In the genomic region with DNA sequence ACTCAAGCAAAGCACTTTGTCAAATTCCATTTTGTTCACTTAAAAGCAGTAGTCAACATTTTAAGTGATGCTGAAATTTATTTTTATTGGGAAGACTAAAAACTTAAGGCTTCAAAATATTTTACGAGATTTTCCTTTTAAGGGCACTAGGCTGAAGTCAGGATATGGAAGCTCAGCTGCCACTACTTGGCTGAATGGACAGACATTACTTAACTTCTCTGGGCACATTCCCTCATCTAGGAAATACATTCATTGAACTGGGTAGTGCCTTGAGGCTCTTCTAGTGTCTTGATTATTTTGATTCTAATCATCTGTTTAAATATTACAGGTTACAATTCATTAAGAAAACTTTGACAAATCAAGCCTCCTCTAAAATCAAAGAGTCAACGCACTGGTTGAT, we compare ENCODE assay signal across 33 cellular contexts. TPM values are rescaled to one million over a fixed set of nuclear protein-coding genes. Genes with fewer than 3 reads are reported as not detected.
"Had no signal": no experiment of that assay in that cellular context is flagged by ENCODE, and none has a peak within 500 bp of the region (broad histone marks: within the 10 kb centered on the region; RNA-seq: fewer than 3 reads in every experiment).

No MANE protein-coding gene starts in this region.

- H3K27ac ChIP-seq: brain microvascular endothelial cell, Peyer's patch, SJSA1 had no signal

- ATAC-seq: activated CD8-positive, alpha-beta T cell treated with anti-CD3 and anti-CD28 coated beads for 36 hours; activated T-cell treated with anti-CD3 and anti-CD28 coated beads, Interleukin-2, amount 50 U/mL, for 72 hours; activated T-helper 17 cell treated with anti-CD3 and anti-CD28 coated beads, Interleukin-2, amount 50 U/mL, for 72 hours; K562; PC-3 had no signal

- H3K4me1 ChIP-seq: Peyer's patch, SJSA1 had no signal

- H3K4me3 ChIP-seq: K562, Peyer's patch, SJSA1 had no signal

- H3K27me3 ChIP-seq: brain microvascular endothelial cell, Peyer's patch, SJSA1 had no signal

- H3K36me3 ChIP-seq: brain microvascular endothelial cell, Peyer's patch, SJSA1 had no signal

- FAIRE-seq: K562, TTC549 had no signal

- H3K4me2 ChIP-seq: SK-N-SH had no signal

- H3K9ac ChIP-seq: SK-N-SH had no signal

- H3K9me3 ChIP-seq: Peyer's patch, SJSA1, SK-N-SH had no signal

- DNase-seq: activated CD4-positive, alpha-beta T cell treated with anti-CD3 and anti-CD28 coated beads, Interleukin-2, amount 10 ng/mL, durations not matched to agents 24 days and 14 days; activated CD4-positive, alpha-beta T cell treated with anti-CD3 and anti-CD28 coated beads, Interleukin-2, amount 50 U/mL, for 4 hours; activated CD8-positive, alpha-beta T cell treated with anti-CD3 and anti-CD28 coated beads for 36 hours; activated effector memory CD4-positive, alpha-beta T cell treated with anti-CD3 and anti-CD28 coated beads, Interleukin-2, amount 50 U/mL, for 16 hours; activated naive CD4-positive, alpha-beta T cell; activated naive CD4-positive, alpha-beta T cell treated with anti-CD3 and anti-CD28 coated beads, Interleukin-2, amount 50 U/mL, for 16 hours; activated naive CD8-positive, alpha-beta T cell treated with anti-CD3 and anti-CD28 coated beads for 36 hours; activated T-cell treated with anti-CD3 and anti-CD28 coated beads, Interleukin-2, amount 50 U/mL, for 1 hour; activated T-cell treated with anti-CD3 and anti-CD28 coated beads, Interleukin-2, amount 50 U/mL, for 72 hours; amniotic stem cell; aorta; brain microvascular endothelial cell; IMR-90; NCI-H1105; NCI-H1417 treated with DMSO at 0.1 percent for 48 hours; NCI-H1694; NCI-H1930; NCI-H2081 treated with DMSO at 0.1 percent for 48 hours; NCI-H345; NCI-H510A; NCI-H526; NK-92 treated with Interleukin-12 subunit alpha and Interleukin-12 subunit beta, amount 100 ng/mL, for 24 hours; PC-3; Peyer's patch; RPMI8226; SHP77 treated with DMSO at 0.1 percent for 48 hours; SK-N-SH had no signal

RNA-seq across cellular contexts. Expression of gene MEOX2, which starts 11.1 kb away (rescaled TPM):
- total RNA-seq: activated CD4-positive, alpha-beta T cell treated with anti-CD3 and anti-CD28 coated beads, Interleukin-2, amount 10 ng/mL, durations not matched to agents 24 days and 14 days; activated CD8-positive, alpha-beta memory T cell treated with anti-CD3 and anti-CD28 coated beads for 36 hours; activated CD8-positive, alpha-beta T cell treated with anti-CD3 and anti-CD28 coated beads for 36 hours; activated naive CD8-positive, alpha-beta T cell treated with anti-CD3 and anti-CD28 coated beads for 36 hours; activated T-cell treated with anti-CD3 and anti-CD28 coated beads, Interleukin-2, amount 50 U/mL, for 72 hours; activated T-helper 17 cell treated with anti-CD3 and anti-CD28 coated beads, Interleukin-2, amount 50 U/mL, for 72 hours; K562; MCF 10A; PC-3; SJSA1 had no signal
- polyA plus RNA-seq: IMR-90, K562, SK-N-SH had no signal
